Comparison of ENCODE assay signal across 8 cellular contexts in the genomic region with DNA sequence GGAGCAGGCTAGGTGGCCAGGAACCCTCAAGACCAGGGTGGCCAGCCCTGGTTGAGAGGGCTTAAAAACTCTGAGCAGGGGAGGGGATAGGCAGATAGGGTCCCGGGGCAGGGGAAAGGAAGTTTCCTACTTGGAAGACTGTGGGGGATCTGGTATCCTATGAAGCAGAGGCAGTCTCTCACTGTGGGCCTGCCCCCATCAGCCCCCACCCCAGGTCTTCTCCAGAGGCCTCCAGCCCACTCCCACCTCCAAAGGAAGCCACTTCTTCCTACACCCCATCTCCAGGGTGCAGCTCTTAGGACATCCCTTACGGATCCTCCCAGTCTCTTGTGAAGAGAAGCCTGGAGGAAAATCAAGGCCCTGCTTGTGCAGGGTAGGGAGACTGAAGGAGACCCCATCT. TPM values are rescaled to one million over a fixed set of nuclear protein-coding genes. Genes with fewer than 3 reads are reported as not detected.
"Had no signal": no experiment of that assay in that cellular context is flagged by ENCODE, and none has a peak within 500 bp of the region (broad histone marks: within the 10 kb centered on the region; RNA-seq: fewer than 3 reads in every experiment).

No MANE protein-coding gene starts in this region.

- H3K4me3 ChIP-seq: GM23248, HAP-1 had no signal

- H3K4me1 ChIP-seq: HAP-1 had no signal

- H3K36me3 ChIP-seq: HAP-1 had no signal

- H2AFZ ChIP-seq: GM23248 had no signal

- H3K9me3 ChIP-seq: HAP-1 had no signal

- H3K27ac ChIP-seq: GM23248 had no signal

- H3K4me3 Mint-ChIP-seq: HFFc6 had no signal

- DNase-seq: GM23248, GOT3, H7, HFFc6, IMR-90 had no signal

- H3K27ac Mint-ChIP-seq: HFFc6 had no signal

- H3K9me3 Mint-ChIP-seq: HFFc6 had no signal

RNA-seq across cellular contexts. Expression of gene SCN4B, which starts 16.3 kb away (rescaled TPM):
- total RNA-seq: GM23248, HT-29 had no signal
- polyA plus RNA-seq: GM23248 had no signal

RNA-seq across cellular contexts. Expression of gene SCN2B, which starts 40.1 kb away (rescaled TPM):
- total RNA-seq: GM23248, H4, HFFc6, HT-29 had no signal
- polyA plus RNA-seq: GM23248 had no signal

RNA-seq across cellular contexts. Expression of gene SMIM35, which starts 49.6 kb away (rescaled TPM):
- total RNA-seq: GM23248, H4, H7, HFFc6, HT-29, IMR-90 had no signal
- polyA plus RNA-seq: GM23248, IMR-90 had no signal

RNA-seq across cellular contexts. Expression of gene TMPRSS4, which starts 59.5 kb away (rescaled TPM):
- total RNA-seq: GM23248, H4, HFFc6, IMR-90 had no signal
- polyA plus RNA-seq: GM23248, IMR-90 had no signal
